ENCODE assay signal across 1 cellular context in the genomic region with DNA sequence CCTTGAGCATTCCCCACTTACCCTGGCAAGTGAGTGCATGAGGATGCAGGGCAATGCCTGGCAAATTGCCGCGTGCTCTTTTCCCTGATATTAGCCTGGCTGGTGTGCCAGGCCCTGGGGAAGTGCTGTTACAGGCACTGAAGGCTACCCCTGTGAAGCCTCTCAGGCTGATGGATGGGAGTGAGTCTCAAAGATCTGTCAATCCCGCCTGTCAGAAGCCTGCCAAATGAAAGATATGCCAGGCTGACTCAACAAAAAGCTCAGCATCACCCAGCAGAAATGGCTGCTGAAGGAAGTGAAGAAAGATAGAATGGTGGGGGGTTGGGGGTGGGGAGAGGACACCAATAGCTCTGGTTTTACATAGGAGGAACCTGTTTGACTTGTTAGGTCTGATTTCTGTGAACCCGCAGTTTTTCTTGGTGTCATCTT.
TF ChIP-seq lines count a peak whose summit lies in the region.

No MANE protein-coding gene starts in this region.

TF ChIP-seq in H1, 55 proteins besides CTCF, POLR2A, EP300 and RAD21 (continued from another document):
- TF ChIP-seq, protein P1, sequence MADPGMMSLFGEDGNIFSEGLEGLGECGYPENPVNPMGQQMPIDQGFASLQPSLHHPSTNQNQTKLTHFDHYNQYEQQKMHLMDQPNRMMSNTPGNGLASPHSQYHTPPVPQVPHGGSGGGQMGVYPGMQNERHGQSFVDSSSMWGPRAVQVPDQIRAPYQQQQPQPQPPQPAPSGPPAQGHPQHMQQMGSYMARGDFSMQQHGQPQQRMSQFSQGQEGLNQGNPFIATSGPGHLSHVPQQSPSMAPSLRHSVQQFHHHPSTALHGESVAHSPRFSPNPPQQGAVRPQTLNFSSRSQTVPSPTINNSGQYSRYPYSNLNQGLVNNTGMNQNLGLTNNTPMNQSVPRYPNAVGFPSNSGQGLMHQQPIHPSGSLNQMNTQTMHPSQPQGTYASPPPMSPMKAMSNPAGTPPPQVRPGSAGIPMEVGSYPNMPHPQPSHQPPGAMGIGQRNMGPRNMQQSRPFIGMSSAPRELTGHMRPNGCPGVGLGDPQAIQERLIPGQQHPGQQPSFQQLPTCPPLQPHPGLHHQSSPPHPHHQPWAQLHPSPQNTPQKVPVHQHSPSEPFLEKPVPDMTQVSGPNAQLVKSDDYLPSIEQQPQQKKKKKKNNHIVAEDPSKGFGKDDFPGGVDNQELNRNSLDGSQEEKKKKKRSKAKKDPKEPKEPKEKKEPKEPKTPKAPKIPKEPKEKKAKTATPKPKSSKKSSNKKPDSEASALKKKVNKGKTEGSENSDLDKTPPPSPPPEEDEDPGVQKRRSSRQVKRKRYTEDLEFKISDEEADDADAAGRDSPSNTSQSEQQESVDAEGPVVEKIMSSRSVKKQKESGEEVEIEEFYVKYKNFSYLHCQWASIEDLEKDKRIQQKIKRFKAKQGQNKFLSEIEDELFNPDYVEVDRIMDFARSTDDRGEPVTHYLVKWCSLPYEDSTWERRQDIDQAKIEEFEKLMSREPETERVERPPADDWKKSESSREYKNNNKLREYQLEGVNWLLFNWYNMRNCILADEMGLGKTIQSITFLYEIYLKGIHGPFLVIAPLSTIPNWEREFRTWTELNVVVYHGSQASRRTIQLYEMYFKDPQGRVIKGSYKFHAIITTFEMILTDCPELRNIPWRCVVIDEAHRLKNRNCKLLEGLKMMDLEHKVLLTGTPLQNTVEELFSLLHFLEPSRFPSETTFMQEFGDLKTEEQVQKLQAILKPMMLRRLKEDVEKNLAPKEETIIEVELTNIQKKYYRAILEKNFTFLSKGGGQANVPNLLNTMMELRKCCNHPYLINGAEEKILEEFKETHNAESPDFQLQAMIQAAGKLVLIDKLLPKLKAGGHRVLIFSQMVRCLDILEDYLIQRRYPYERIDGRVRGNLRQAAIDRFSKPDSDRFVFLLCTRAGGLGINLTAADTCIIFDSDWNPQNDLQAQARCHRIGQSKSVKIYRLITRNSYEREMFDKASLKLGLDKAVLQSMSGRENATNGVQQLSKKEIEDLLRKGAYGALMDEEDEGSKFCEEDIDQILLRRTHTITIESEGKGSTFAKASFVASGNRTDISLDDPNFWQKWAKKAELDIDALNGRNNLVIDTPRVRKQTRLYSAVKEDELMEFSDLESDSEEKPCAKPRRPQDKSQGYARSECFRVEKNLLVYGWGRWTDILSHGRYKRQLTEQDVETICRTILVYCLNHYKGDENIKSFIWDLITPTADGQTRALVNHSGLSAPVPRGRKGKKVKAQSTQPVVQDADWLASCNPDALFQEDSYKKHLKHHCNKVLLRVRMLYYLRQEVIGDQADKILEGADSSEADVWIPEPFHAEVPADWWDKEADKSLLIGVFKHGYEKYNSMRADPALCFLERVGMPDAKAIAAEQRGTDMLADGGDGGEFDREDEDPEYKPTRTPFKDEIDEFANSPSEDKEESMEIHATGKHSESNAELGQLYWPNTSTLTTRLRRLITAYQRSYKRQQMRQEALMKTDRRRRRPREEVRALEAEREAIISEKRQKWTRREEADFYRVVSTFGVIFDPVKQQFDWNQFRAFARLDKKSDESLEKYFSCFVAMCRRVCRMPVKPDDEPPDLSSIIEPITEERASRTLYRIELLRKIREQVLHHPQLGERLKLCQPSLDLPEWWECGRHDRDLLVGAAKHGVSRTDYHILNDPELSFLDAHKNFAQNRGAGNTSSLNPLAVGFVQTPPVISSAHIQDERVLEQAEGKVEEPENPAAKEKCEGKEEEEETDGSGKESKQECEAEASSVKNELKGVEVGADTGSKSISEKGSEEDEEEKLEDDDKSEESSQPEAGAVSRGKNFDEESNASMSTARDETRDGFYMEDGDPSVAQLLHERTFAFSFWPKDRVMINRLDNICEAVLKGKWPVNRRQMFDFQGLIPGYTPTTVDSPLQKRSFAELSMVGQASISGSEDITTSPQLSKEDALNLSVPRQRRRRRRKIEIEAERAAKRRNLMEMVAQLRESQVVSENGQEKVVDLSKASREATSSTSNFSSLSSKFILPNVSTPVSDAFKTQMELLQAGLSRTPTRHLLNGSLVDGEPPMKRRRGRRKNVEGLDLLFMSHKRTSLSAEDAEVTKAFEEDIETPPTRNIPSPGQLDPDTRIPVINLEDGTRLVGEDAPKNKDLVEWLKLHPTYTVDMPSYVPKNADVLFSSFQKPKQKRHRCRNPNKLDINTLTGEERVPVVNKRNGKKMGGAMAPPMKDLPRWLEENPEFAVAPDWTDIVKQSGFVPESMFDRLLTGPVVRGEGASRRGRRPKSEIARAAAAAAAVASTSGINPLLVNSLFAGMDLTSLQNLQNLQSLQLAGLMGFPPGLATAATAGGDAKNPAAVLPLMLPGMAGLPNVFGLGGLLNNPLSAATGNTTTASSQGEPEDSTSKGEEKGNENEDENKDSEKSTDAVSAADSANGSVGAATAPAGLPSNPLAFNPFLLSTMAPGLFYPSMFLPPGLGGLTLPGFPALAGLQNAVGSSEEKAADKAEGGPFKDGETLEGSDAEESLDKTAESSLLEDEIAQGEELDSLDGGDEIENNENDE (IDR thresholded peaks at IDR 0.05; ENCODE audit: insufficient replicate concordance, low read length) = no peak
- TF ChIP-seq KDM5A (IDR thresholded peaks at IDR 0.05; ENCODE audit: low read length) = no peak
- TF ChIP-seq YY1 (IDR thresholded peaks at IDR 0.05; ENCODE audit: low read depth, low read length) = peak; percentile 38; the same call in 1 of the 2 replicates
- no peak for TF ChIP-seq TAF7 (optimal IDR thresholded peaks at IDR 0.05; ENCODE audit: borderline replicate concordance, low read depth, low read length)
- no peak for TF ChIP-seq SP2 (IDR thresholded peaks at IDR 0.05; ENCODE audit: low read length)
TF ChIP-seq in H1: peak in this region for 7.
